ENCODE assay signal across 8 cellular contexts in the genomic region with DNA sequence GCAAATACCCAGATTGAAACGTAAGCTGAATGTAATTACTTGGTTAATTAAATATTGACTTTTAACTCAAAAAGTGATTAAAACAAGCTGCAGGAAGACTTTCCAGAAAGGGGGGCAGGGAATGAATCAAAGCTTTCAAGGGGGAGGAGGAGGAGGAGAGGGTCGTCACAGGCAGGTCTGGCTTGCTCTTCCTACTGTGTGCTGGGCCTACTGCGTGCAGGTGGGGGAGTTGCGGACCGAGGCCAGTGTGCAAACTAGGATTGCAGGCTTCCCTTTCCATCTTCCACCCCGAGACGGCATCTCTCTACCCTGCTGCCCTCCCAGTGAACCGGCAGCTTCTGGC. TPM values are rescaled to one million over a fixed set of nuclear protein-coding genes. Genes with fewer than 3 reads are reported as not detected.
DNase-seq lines count a peak whose midpoint lies in the region; ATAC-seq and TF ChIP-seq lines count a peak whose summit lies in the region.

No MANE protein-coding gene starts in this region.

- POLR2A ChIA-PET in activated CD8-positive, alpha-beta T cell treated with anti-CD3 and anti-CD28 coated beads, Interleukin-2, amount 10 ng/mL, durations not matched to agents 7 days and 5 days (lab: Charles Lee), result interaction anchor here (0.6 kb wide), 1 partner anchor 135 kb away, joined by 4 read pairs; no protein-coding TSS in a partner anchor
- POLR2A ChIA-PET in activated CD8-positive, alpha-beta T cell treated with anti-CD3 and anti-CD28 coated beads for 36 hours (lab: Charles Lee), result no interaction called here

- CTCF ChIA-PET in activated CD8-positive, alpha-beta T cell treated with anti-CD3 and anti-CD28 coated beads, Interleukin-2, amount 10 ng/mL, durations not matched to agents 7 days and 5 days (lab: Charles Lee), result interaction anchor here (1.2 to 1.6 kb wide), 2 partner anchors 59 to 836 kb away, joined by 7 to 8 read pairs; no protein-coding TSS in a partner anchor
- CTCF ChIA-PET in activated CD8-positive, alpha-beta T cell treated with anti-CD3 and anti-CD28 coated beads for 36 hours (lab: Charles Lee), result interaction anchor here (0.8 to 1.1 kb wide), 3 partner anchors 8 to 59 kb away, joined by 3 read pairs; no protein-coding TSS in a partner anchor

- 5% methylated on average over 8 of the region's 8 CpGs for WGBS in right lobe of liver (ENCODE audit: insufficient coverage, low coverage, low lambda C conversion rate, missing lambda C conversion rate)
- 6% methylated on average over 8 of the region's 8 CpGs for WGBS in suprapubic skin

- H3K9me3 ChIP-seq in right lobe of liver, result no peaks in the 10 kb centered on the region
- H3K9me3 ChIP-seq in suprapubic skin, result no peaks in the 10 kb centered on the region

- peaks cover 17% of the 10 kb centered on the region for H3K4me1 Mint-ChIP-seq in activated CD8-positive, alpha-beta T cell treated with anti-CD3 and anti-CD28 coated beads, Interleukin-2, amount 10 ng/mL, durations not matched to agents 7 days and 5 days (ENCODE audit: low read depth)
- peaks cover 9% of the 10 kb centered on the region for H3K4me1 Mint-ChIP-seq in activated CD8-positive, alpha-beta T cell treated with anti-CD3 and anti-CD28 coated beads for 36 hours (ENCODE audit: low read depth)
- peaks cover 64% of the 10 kb centered on the region for H3K4me1 Mint-ChIP-seq in brain

- H3K4me3 Mint-ChIP-seq in activated CD8-positive, alpha-beta T cell treated with anti-CD3 and anti-CD28 coated beads, Interleukin-2, amount 10 ng/mL, durations not matched to agents 7 days and 5 days, result peak overlapping the region; percentile 47
- no peak overlapping the region for H3K4me3 Mint-ChIP-seq in activated CD8-positive, alpha-beta T cell treated with anti-CD3 and anti-CD28 coated beads for 36 hours
- H3K4me3 Mint-ChIP-seq in brain, result peak overlapping the region; percentile 85 to 93 (median 91)

- intact Hi-C loops in activated CD8-positive, alpha-beta T cell treated with anti-CD3 and anti-CD28 coated beads for 36 hours (cut with micrococcal nuclease), result no loop called here
- intact Hi-C loops in right lobe of liver (cut with DNase I) (loop anchor here in 1 of 2 donors (10.0 kb wide), 1 partner anchor 109 kb away; no protein-coding TSS in a partner anchor), sciatic nerve (cut with DNase I) (no loop called here)

- H3K36me3 Mint-ChIP-seq in activated CD8-positive, alpha-beta T cell treated with anti-CD3 and anti-CD28 coated beads, Interleukin-2, amount 10 ng/mL, durations not matched to agents 7 days and 5 days (ENCODE audit: low read depth), result no peaks in the 10 kb centered on the region
- H3K36me3 Mint-ChIP-seq in activated CD8-positive, alpha-beta T cell treated with anti-CD3 and anti-CD28 coated beads for 36 hours (ENCODE audit: low read depth), result no peaks in the 10 kb centered on the region
- H3K36me3 Mint-ChIP-seq in brain, result peaks cover under 1% of the 10 kb centered on the region

- H3K36me3 ChIP-seq in right lobe of liver (no peaks in the 10 kb centered on the region), suprapubic skin (no peaks in the 10 kb centered on the region)

- H3K27me3 Mint-ChIP-seq in activated CD8-positive, alpha-beta T cell treated with anti-CD3 and anti-CD28 coated beads, Interleukin-2, amount 10 ng/mL, durations not matched to agents 7 days and 5 days (ENCODE audit: low read depth), result peaks cover 52% of the 10 kb centered on the region
- peaks cover 49% of the 10 kb centered on the region for H3K27me3 Mint-ChIP-seq in activated CD8-positive, alpha-beta T cell treated with anti-CD3 and anti-CD28 coated beads for 36 hours
- peaks cover 45% of the 10 kb centered on the region for H3K27me3 Mint-ChIP-seq in brain

- no peak for TF ChIP-seq CTCF in activated CD8-positive, alpha-beta T cell treated with anti-CD3 and anti-CD28 coated beads for 36 hours (IDR thresholded peaks at IDR 0.05)
- TF ChIP-seq CTCF in brain (conservative IDR thresholded peaks at IDR 0.05), result no peak
- TF ChIP-seq CTCF in right lobe of liver (IDR thresholded peaks at IDR 0.05), result no peak
- no peak for TF ChIP-seq CTCF in suprapubic skin (IDR thresholded peaks at IDR 0.05)

- ATAC-seq in activated CD8-positive, alpha-beta T cell treated with anti-CD3 and anti-CD28 coated beads, Interleukin-2, amount 10 ng/mL, durations not matched to agents 7 days and 5 days, result no peak
- no peak for ATAC-seq in activated CD8-positive, alpha-beta T cell treated with anti-CD3 and anti-CD28 coated beads for 36 hours
- ATAC-seq in right lobe of liver (no peak), sciatic nerve (no peak)

- H3K27ac Mint-ChIP-seq in activated CD8-positive, alpha-beta T cell treated with anti-CD3 and anti-CD28 coated beads, Interleukin-2, amount 10 ng/mL, durations not matched to agents 7 days and 5 days, result no peak overlapping the region
- no peak overlapping the region for H3K27ac Mint-ChIP-seq in activated CD8-positive, alpha-beta T cell treated with anti-CD3 and anti-CD28 coated beads for 36 hours
- H3K27ac Mint-ChIP-seq in brain, result peak overlapping the region in 4 of 5 experiments; percentile 63 to 96 (median 85)

- H3K9me3 Mint-ChIP-seq in activated CD8-positive, alpha-beta T cell treated with anti-CD3 and anti-CD28 coated beads, Interleukin-2, amount 10 ng/mL, durations not matched to agents 7 days and 5 days (ENCODE audit: insufficient read depth), result no peaks in the 10 kb centered on the region
- H3K9me3 Mint-ChIP-seq in activated CD8-positive, alpha-beta T cell treated with anti-CD3 and anti-CD28 coated beads for 36 hours, result no peaks in the 10 kb centered on the region
- peaks cover 0 to 10% (median 0%) of the 10 kb centered on the region in 5 experiments for H3K9me3 Mint-ChIP-seq in brain

- TF ChIP-seq EP300 in suprapubic skin (IDR thresholded peaks at IDR 0.05), result no peak

- H3K27me3 ChIP-seq in right lobe of liver, result no peaks in the 10 kb centered on the region
- no peaks in the 10 kb centered on the region for H3K27me3 ChIP-seq in suprapubic skin

- TF ChIP-seq POLR2A in right lobe of liver (IDR thresholded peaks at IDR 0.05) (no peak), suprapubic skin (IDR thresholded peaks at IDR 0.05) (no peak)

- H3K27ac ChIP-seq in right lobe of liver (no peak overlapping the region), suprapubic skin (no peak overlapping the region)

- peaks cover 0 to 16% (median 3%) of the 10 kb centered on the region in 4 donors for H3K4me1 ChIP-seq in right lobe of liver
- peaks cover 39% of the 10 kb centered on the region for H3K4me1 ChIP-seq in suprapubic skin

- H3K4me3 ChIP-seq in right lobe of liver (peak overlapping the region; percentile 35 to 55 (median 49)), suprapubic skin (peak overlapping the region; percentile 77)

- no peak for DNase-seq in activated CD8-positive, alpha-beta T cell treated with anti-CD3 and anti-CD28 coated beads, Interleukin-2, amount 10 ng/mL, durations not matched to agents 7 days and 5 days
- no peak for DNase-seq in activated CD8-positive, alpha-beta T cell treated with anti-CD3 and anti-CD28 coated beads for 36 hours
- no peak for DNase-seq in right lobe of liver
- DNase-seq in suprapubic skin (ENCODE audit: low spot score in 2 of 2), result no peak
- no peak for DNase-seq in pons (ENCODE audit: low spot score)
- no peak for DNase-seq in sciatic nerve (ENCODE audit: low spot score)
- no peak for DNase-seq in SKM-1 (lab: John Stamatoyannopoulos, UW; ENCODE audit: unreplicated experiment)

RNA-seq across cellular contexts. Expression of a gene that starts 1.1 kb away (rescaled TPM):
- under 1 TPM; 0.58 to 0.70 TPM for total RNA-seq in activated CD8-positive, alpha-beta T cell treated with anti-CD3 and anti-CD28 coated beads, Interleukin-2, amount 10 ng/mL, durations not matched to agents 7 days and 5 days
- total RNA-seq in activated CD8-positive, alpha-beta T cell treated with anti-CD3 and anti-CD28 coated beads for 36 hours, result under 1 TPM; 0.47 to 0.50 TPM
- polyA plus RNA-seq in brain (ENCODE audit: insufficient read depth, low read depth, low replicate concordance), result 18.8 TPM
- total RNA-seq in right lobe of liver, result 10 to 100 TPM in 5 of 6 experiments, 1 to 10 TPM in 1; 6.1 to 92.0 (median 48.3) TPM
- 10 to 100 TPM; 28.4 to 95.4 (median 57.5) TPM for total RNA-seq in suprapubic skin
- 79.2 TPM for total RNA-seq in sciatic nerve

Comparison
In these comparisons a context has a peak if more than half of its experiments do, and no peak if none do; other contexts are left out.
1. H3K27ac Mint-ChIP-seq: peak in brain (4 of 5); none in activated CD8-positive, alpha-beta T cell treated with anti-CD3 and anti-CD28 coated beads, Interleukin-2, amount 10 ng/mL, durations not matched to agents 7 days and 5 days (single experiment) and activated CD8-positive, alpha-beta T cell treated with anti-CD3 and anti-CD28 coated beads for 36 hours (single experiment).
2. RNA of a gene that starts 1.1 kb away (total RNA-seq): 79.2 TPM in sciatic nerve (single experiment), 28.4 to 95.4 TPM in suprapubic skin and 6.1 to 92.0 TPM in right lobe of liver; 0.58 to 0.70 TPM in activated CD8-positive, alpha-beta T cell treated with anti-CD3 and anti-CD28 coated beads, Interleukin-2, amount 10 ng/mL, durations not matched to agents 7 days and 5 days and 0.47 to 0.50 TPM in activated CD8-positive, alpha-beta T cell treated with anti-CD3 and anti-CD28 coated beads for 36 hours; every median in the first group is over 4 times any median in the second.